In the genomic region with DNA sequence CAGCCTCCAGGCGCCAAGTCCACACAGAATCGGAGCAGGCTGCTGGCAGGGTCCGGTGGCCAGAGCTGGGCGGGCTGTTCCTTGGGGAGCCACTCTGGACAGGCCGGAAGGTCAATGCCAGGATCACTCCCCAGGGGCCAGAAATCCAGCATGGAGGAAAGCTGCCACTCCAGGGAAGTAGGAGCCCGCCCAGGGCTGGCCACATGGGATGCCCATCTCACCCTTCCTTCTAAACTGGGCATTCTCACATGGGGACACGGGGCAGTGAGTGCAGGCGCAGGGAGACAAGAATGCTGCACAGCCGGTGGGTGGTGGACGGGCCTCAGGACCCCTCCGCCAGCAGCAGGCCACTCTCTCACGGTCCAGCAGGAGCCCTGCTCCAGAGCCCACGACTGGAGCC, we compare ENCODE assay signal across 2 cellular contexts.
TF ChIP-seq lines count a peak whose summit lies in the region.

No MANE protein-coding gene starts in this region.

TF ChIP-seq in liver, 16 proteins besides CTCF, POLR2A, EP300 and RAD21 (continued from another document):
- TF ChIP-seq YY1 (IDR thresholded peaks at IDR 0.05) (no peak), TAF1 (conservative IDR thresholded peaks at IDR 0.05) (no peak), JUND (IDR thresholded peaks at IDR 0.05) (no peak), ATF3 (IDR thresholded peaks at IDR 0.05) (no peak), FOXA1 (IDR thresholded peaks at IDR 0.05) (no peak), HNF4G (IDR thresholded peaks at IDR 0.05) (no peak), GABPA (IDR thresholded peaks at IDR 0.05 in 1 of 2, conservative IDR thresholded peaks at IDR 0.05 in 1 of 2) (no peak), HNF4A (conservative IDR thresholded peaks at IDR 0.05) (no peak), SP1 (IDR thresholded peaks at IDR 0.05) (no peak)
- TF ChIP-seq, protein P1, sequence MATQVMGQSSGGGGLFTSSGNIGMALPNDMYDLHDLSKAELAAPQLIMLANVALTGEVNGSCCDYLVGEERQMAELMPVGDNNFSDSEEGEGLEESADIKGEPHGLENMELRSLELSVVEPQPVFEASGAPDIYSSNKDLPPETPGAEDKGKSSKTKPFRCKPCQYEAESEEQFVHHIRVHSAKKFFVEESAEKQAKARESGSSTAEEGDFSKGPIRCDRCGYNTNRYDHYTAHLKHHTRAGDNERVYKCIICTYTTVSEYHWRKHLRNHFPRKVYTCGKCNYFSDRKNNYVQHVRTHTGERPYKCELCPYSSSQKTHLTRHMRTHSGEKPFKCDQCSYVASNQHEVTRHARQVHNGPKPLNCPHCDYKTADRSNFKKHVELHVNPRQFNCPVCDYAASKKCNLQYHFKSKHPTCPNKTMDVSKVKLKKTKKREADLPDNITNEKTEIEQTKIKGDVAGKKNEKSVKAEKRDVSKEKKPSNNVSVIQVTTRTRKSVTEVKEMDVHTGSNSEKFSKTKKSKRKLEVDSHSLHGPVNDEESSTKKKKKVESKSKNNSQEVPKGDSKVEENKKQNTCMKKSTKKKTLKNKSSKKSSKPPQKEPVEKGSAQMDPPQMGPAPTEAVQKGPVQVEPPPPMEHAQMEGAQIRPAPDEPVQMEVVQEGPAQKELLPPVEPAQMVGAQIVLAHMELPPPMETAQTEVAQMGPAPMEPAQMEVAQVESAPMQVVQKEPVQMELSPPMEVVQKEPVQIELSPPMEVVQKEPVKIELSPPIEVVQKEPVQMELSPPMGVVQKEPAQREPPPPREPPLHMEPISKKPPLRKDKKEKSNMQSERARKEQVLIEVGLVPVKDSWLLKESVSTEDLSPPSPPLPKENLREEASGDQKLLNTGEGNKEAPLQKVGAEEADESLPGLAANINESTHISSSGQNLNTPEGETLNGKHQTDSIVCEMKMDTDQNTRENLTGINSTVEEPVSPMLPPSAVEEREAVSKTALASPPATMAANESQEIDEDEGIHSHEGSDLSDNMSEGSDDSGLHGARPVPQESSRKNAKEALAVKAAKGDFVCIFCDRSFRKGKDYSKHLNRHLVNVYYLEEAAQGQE (IDR thresholded peaks at IDR 0.05) = no peak

TF ChIP-seq in HepG2, 621 proteins besides CTCF, POLR2A, EP300 and RAD21 (continued from another document):
- no peak for TF ChIP-seq ZNF296 (CRISPR knock-in tag; conservative IDR thresholded peaks at IDR 0.05)
- TF ChIP-seq NONO (IDR thresholded peaks at IDR 0.05) = no peak
- TF ChIP-seq NONO (CRISPR knock-in tag; conservative IDR thresholded peaks at IDR 0.05) = no peak
- no peak for TF ChIP-seq ZBTB21 (CRISPR knock-in tag; IDR thresholded peaks at IDR 0.05)
- no peak for TF ChIP-seq ZNF776 (CRISPR knock-in tag; IDR thresholded peaks at IDR 0.05)
- TF ChIP-seq ZHX1 (CRISPR knock-in tag; IDR thresholded peaks at IDR 0.05; ENCODE audit: low read depth) = no peak
- no peak for TF ChIP-seq MTF1 (CRISPR knock-in tag; IDR thresholded peaks at IDR 0.05)
- TF ChIP-seq ZNF142 (CRISPR knock-in tag; IDR thresholded peaks at IDR 0.05) = no peak
- TF ChIP-seq LCORL (IDR thresholded peaks at IDR 0.05) = no peak
- no peak for TF ChIP-seq LCORL (CRISPR knock-in tag; IDR thresholded peaks at IDR 0.05)
- TF ChIP-seq CCAR2 (optimal IDR thresholded peaks at IDR 0.05; ENCODE audit: low read depth, low read length) = no peak
- TF ChIP-seq FOSL1 (CRISPR knock-in tag; IDR thresholded peaks at IDR 0.05; ENCODE audit: borderline replicate concordance) = no peak
- TF ChIP-seq RXRA (CRISPR knock-in tag; IDR thresholded peaks at IDR 0.05) = no peak
- TF ChIP-seq, protein P2, sequence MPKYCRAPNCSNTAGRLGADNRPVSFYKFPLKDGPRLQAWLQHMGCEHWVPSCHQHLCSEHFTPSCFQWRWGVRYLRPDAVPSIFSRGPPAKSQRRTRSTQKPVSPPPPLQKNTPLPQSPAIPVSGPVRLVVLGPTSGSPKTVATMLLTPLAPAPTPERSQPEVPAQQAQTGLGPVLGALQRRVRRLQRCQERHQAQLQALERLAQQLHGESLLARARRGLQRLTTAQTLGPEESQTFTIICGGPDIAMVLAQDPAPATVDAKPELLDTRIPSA (CRISPR knock-in tag; IDR thresholded peaks at IDR 0.05; ENCODE audit: borderline replicate concordance) = no peak
- no peak for TF ChIP-seq TFE3 (CRISPR knock-in tag; IDR thresholded peaks at IDR 0.05)
- no peak for TF ChIP-seq ZNF784 (CRISPR knock-in tag; IDR thresholded peaks at IDR 0.05; ENCODE audit: borderline replicate concordance)
